In genomic region chr16:12119562-12119961, GRCh38 we compare ENCODE assay signal across 1 cellular context.
A peak's percentile ranks its signal among the peaks of the same experiment; 100 is the strongest.
TF ChIP-seq lines count a peak whose summit lies in the region.

No MANE protein-coding gene starts in this region.

TF ChIP-seq in IMR-90, 13 proteins besides CTCF, POLR2A, EP300 and RAD21:
- no peak for TF ChIP-seq FOS (IDR thresholded peaks at IDR 0.05; ENCODE audit: low read depth, low read length)
- peak; percentile 44; the same call in 1 of the 2 replicates for TF ChIP-seq CEBPB (IDR thresholded peaks at IDR 0.05; ENCODE audit: low read depth, low read length)
